In genomic region chr1:44831516-44831915, GRCh38 we compare ENCODE assay signal across 1 cellular context.
A peak's percentile ranks its signal among the peaks of the same experiment; 100 is the strongest.
TF ChIP-seq lines count a peak whose summit lies in the region.

No MANE protein-coding gene starts in this region.

TF ChIP-seq in HEK293, 187 proteins besides CTCF, POLR2A, EP300 and RAD21 (continued from another document):
- TF ChIP-seq PATZ1 (tag by site-specific recombination; IDR thresholded peaks at IDR 0.05): peak; percentile 40; the same call in 1 of the 2 replicates
- TF ChIP-seq ZNF398 (tag by site-specific recombination; IDR thresholded peaks at IDR 0.05): peak; percentile 39; the same call in 1 of the 2 replicates
- TF ChIP-seq WT1 (tag by site-specific recombination; IDR thresholded peaks at IDR 0.05): no peak
- TF ChIP-seq ZNF292 (tag by site-specific recombination; IDR thresholded peaks at IDR 0.05; ENCODE audit: borderline replicate concordance, low read depth): no peak
- peak; percentile 41; the same call in 1 of the 2 replicates for TF ChIP-seq KLF1 (tag by site-specific recombination; IDR thresholded peaks at IDR 0.05)
- no peak for TF ChIP-seq ZNF513 (tag by site-specific recombination; IDR thresholded peaks at IDR 0.05)
- TF ChIP-seq ZBTB17 (tag by site-specific recombination; IDR thresholded peaks at IDR 0.05): peak; percentile 44; the same call in 1 of the 2 replicates
- no peak for TF ChIP-seq ZNF274 (IDR thresholded peaks at IDR 0.05; ENCODE audit: low read length)
- TF ChIP-seq ZNF274 (tag by site-specific recombination; IDR thresholded peaks at IDR 0.05; ENCODE audit: borderline replicate concordance): no peak
- 0 out of 2 replicates have a peak, but pooled peaks have one; percentile 37 for TF ChIP-seq ZNF121 (tag by site-specific recombination; IDR thresholded peaks at IDR 0.05)
- TF ChIP-seq ZNF423 (tag by site-specific recombination; IDR thresholded peaks at IDR 0.05): peak; percentile 69; the same call in 1 of the 2 replicates
- peak; percentile 99 for TF ChIP-seq GLIS1 (tag by site-specific recombination; IDR thresholded peaks at IDR 0.05)
- TF ChIP-seq OSR2 (tag by site-specific recombination; IDR thresholded peaks at IDR 0.05): 0 out of 2 replicates have a peak, but pooled peaks have one; percentile 12
- peak; percentile 95 for TF ChIP-seq ZIC2 (tag by site-specific recombination; IDR thresholded peaks at IDR 0.05)
- 0 out of 2 replicates have a peak, but pooled peaks have one; percentile 31 for TF ChIP-seq ZBTB48 (tag by site-specific recombination; IDR thresholded peaks at IDR 0.05)
- TF ChIP-seq ZSCAN30 (tag by site-specific recombination; IDR thresholded peaks at IDR 0.05): no peak
- TF ChIP-seq SP7 (tag by site-specific recombination; IDR thresholded peaks at IDR 0.05): peak; percentile 77
- peak; percentile 42 for TF ChIP-seq PRDM10 (tag by site-specific recombination; IDR thresholded peaks at IDR 0.05)
- TF ChIP-seq ZNF341 (tag by site-specific recombination; IDR thresholded peaks at IDR 0.05; ENCODE audit: low read depth): peak; percentile 93
- TF ChIP-seq ZNF335 (tag by site-specific recombination; conservative IDR thresholded peaks at IDR 0.05): 0 out of 2 replicates have a peak, but pooled peaks have one; percentile 9
